ENCODE assay signal across 13 cellular contexts in the genomic region with DNA sequence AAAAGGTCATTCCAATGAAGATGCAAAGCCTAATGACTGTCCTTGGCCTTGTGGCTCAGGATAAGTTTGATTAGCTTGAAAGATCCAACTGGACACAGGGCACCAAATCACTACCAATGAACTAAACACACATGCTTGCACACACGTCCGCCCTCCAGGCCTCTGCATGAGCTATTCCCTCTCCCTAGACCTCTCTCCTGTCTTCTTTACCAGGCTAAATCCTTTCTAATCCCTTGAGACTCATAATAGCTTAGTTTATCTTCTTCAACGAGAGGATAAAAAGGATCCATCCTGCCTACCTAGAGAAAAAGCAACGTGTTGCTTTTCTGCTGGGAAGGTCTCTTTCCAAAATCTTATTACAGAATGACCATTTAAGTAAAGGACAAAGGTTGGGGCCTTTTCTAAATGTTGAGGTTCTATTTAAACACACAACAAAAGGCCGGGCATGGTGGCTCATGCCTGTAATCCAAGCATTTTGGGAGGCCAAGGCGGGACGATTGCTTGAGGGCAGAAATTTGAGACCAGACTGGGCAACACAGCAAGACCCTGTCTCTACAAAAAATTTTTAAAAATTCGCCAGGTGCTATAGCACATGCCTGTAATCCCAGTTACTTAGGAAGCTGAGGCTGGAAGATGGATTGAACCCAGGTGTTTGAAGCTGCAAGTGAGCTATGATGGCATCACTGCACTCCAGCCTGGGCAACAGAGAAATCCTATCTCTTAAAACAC. TPM values are rescaled to one million over a fixed set of nuclear protein-coding genes. Genes with fewer than 3 reads are reported as not detected.
DNase-seq lines count a peak whose midpoint lies in the region; ATAC-seq and TF ChIP-seq lines count a peak whose summit lies in the region.
"Had no signal": no experiment of that assay in that cellular context is flagged by ENCODE, and none has a peak within 500 bp of the region (broad histone marks: within the 10 kb centered on the region; RNA-seq: fewer than 3 reads in every experiment).

No MANE protein-coding gene starts in this region.

- TF ChIP-seq POLR2A in breast epithelium (IDR thresholded peaks at IDR 0.05), result no peak

- H3K9me3 ChIP-seq in H9 (ENCODE audit: control insufficient read depth, low read depth, low read length) (no peaks in the 10 kb centered on the region), breast epithelium (no peaks in the 10 kb centered on the region)

- H3K36me3 ChIP-seq in breast epithelium, result no peaks in the 10 kb centered on the region

- H3K9ac ChIP-seq in H9 (ENCODE audit: extremely low read depth, insufficient read length, low read length), result no peak overlapping the region

- H3K27me3 Mint-ChIP-seq in H9 (ENCODE audit: low read depth), result no peaks in the 10 kb centered on the region
- no peaks in the 10 kb centered on the region for H3K27me3 Mint-ChIP-seq in naive thymus-derived CD8-positive, alpha-beta T cell

- no peak overlapping the region for H4K91ac ChIP-seq in H9 (ENCODE audit: insufficient read length, low read depth, low read length)

- H3K36me3 Mint-ChIP-seq in H9 (ENCODE audit: insufficient read depth in 1 of 3, low read depth in 3 of 3), result no peaks in the 10 kb centered on the region; a peak in 1 of 7 replicates
- peaks cover 0 to 23% (median 0%) of the 10 kb centered on the region in 3 donors for H3K36me3 Mint-ChIP-seq in naive thymus-derived CD8-positive, alpha-beta T cell

- H3K9me3 Mint-ChIP-seq in H9, result no peaks in the 10 kb centered on the region
- no peaks in the 10 kb centered on the region for H3K9me3 Mint-ChIP-seq in naive thymus-derived CD8-positive, alpha-beta T cell

- no peak overlapping the region for H3K18ac ChIP-seq in H9 (ENCODE audit: insufficient read length, low read depth, low read length)

- H3K27ac ChIP-seq in H9 (ENCODE audit: insufficient read length, low read depth, low read length) (no peak overlapping the region), breast epithelium (peak overlapping the region; percentile 56 to 68)
- H3K27ac ChIP-seq: C4-2B had no signal

- H4K20me1 ChIP-seq in H9 (ENCODE audit: control insufficient read depth, insufficient read depth, insufficient read length), result no peaks in the 10 kb centered on the region

- peaks cover 2% of the 10 kb centered on the region for H3K79me1 ChIP-seq in H9 (ENCODE audit: insufficient read depth, low read depth, low read length, poor library complexity, severe bottlenecking)

- H2BK20ac ChIP-seq in H9 (ENCODE audit: low read depth, low read length, poor library complexity, severe bottlenecking), result no peak overlapping the region

- DNase-seq in H9, result no peak
- no peak for DNase-seq in breast epithelium (ENCODE audit: low spot score in 2 of 2)
- DNase-seq in naive thymus-derived CD8-positive, alpha-beta T cell, result no peak
- no peak for DNase-seq in activated CD8-positive, alpha-beta memory T cell treated with anti-CD3 and anti-CD28 coated beads for 24 hours
- DNase-seq: activated T-cell treated with anti-CD3 and anti-CD28 coated beads, Interleukin-2, amount 50 U/mL, for 48 hours; MV-4-11; NCI-H446; SHP77; stimulated activated CD4-positive, alpha-beta T cell treated with anti-CD3 and anti-CD28 coated beads, Interleukin-12 subunit alpha, Interleukin-12 subunit beta, amount 100 ng/mL, for 4 hours; stimulated activated CD8-positive, alpha-beta memory T cell treated with anti-CD3 and anti-CD28 coated beads, Interleukin-4, amount 100 ng/mL, for 48 hours had no signal

- no CpG with 5 or more reads among the region's 8 CpGs for WGBS in H9 (ENCODE audit: extremely low coverage, insufficient read length, low lambda C conversion rate)

- intact Hi-C loops in breast epithelium (cut with DNase I; ENCODE audit: low total_unique reads), result no loop called here

- no peak overlapping the region for H2AK5ac ChIP-seq in H9 (ENCODE audit: insufficient read length, low read length)

- no peak for ATAC-seq in naive thymus-derived CD8-positive, alpha-beta T cell
- no peak for ATAC-seq in HG02678 (IDR thresholded peaks at IDR 0.05; ENCODE audit: unreplicated experiment)
- no peak for ATAC-seq in GM21447 (IDR thresholded peaks at IDR 0.05; ENCODE audit: unreplicated experiment)

- H2AFZ ChIP-seq in H9 (ENCODE audit: low read length), result no peak overlapping the region

- H3K4me3 Mint-ChIP-seq in H9, result no peak overlapping the region
- H3K4me3 Mint-ChIP-seq in naive thymus-derived CD8-positive, alpha-beta T cell, result peak overlapping the region in 2 of 10 donors; percentile 29 to 63

- H3K23ac ChIP-seq in H9 (ENCODE audit: insufficient read length, low read depth, low read length), result no peak overlapping the region

- TF ChIP-seq CTCF in H9 (conservative IDR thresholded peaks at IDR 0.05) (no peak), breast epithelium (IDR thresholded peaks at IDR 0.05) (no peak)

- H3K4me1 ChIP-seq in H9 (ENCODE audit: insufficient read depth, low read length) (peaks cover 4% of the 10 kb centered on the region; the same call in 1 of the 2 replicates), breast epithelium (peaks cover 14 to 15% of the 10 kb centered on the region in 2 donors)

- H4K8ac ChIP-seq in H9 (replicated peaks; ENCODE audit: insufficient read length, low read depth, low read length), result no peak overlapping the region

- H3K4me2 ChIP-seq in H9 (ENCODE audit: insufficient read depth, insufficient read length, low read length), result no peak overlapping the region

- H2BK120ac ChIP-seq in H9 (ENCODE audit: low read depth, low read length, poor library complexity, severe bottlenecking), result no peak overlapping the region

- no peaks in the 10 kb centered on the region for H3K23me2 ChIP-seq in H9 (ENCODE audit: insufficient read length, low read depth, low read length, poor library complexity, severe bottlenecking)

- H3K27me3 ChIP-seq in H9 (ENCODE audit: insufficient read depth, low read length) (no peaks in the 10 kb centered on the region; the same call in 1 of the 2 replicates), breast epithelium (no peaks in the 10 kb centered on the region)

- POLR2A ChIA-PET in naive thymus-derived CD8-positive, alpha-beta T cell (lab: Charles Lee), result interaction anchor here (0.8 to 14.8 kb wide), 7 partner anchors 10 to 49 kb away, joined by 4 to 207 read pairs (median 6); a partner anchor contains a TSS

- no peak overlapping the region for H3K56ac ChIP-seq in H9 (ENCODE audit: insufficient read length, low read depth, low read length)

- H2BK15ac ChIP-seq in H9 (ENCODE audit: low read depth, low read length), result no peak overlapping the region

- no peak overlapping the region; the same call in 1 of the 2 replicates for H3K14ac ChIP-seq in H9 (ENCODE audit: insufficient read depth, low read length)

- H3K4me3 ChIP-seq in breast epithelium, result no peak overlapping the region

- peaks cover 35 to 37% of the 10 kb centered on the region in 2 experiments for H3K4me1 Mint-ChIP-seq in H9
- peaks cover 27 to 80% (median 76%) of the 10 kb centered on the region in 4 donors for H3K4me1 Mint-ChIP-seq in naive thymus-derived CD8-positive, alpha-beta T cell

- H3T11ph ChIP-seq in H9 (ENCODE audit: low read length), result no peak overlapping the region

- H2BK12ac ChIP-seq in H9 (ENCODE audit: insufficient read length, low read depth, low read length), result no peak overlapping the region

- H3K27ac Mint-ChIP-seq in H9, result peak overlapping the region in 2 of 3 experiments; percentile 31 to 80; a peak in 4 of 7 replicates
- H3K27ac Mint-ChIP-seq in naive thymus-derived CD8-positive, alpha-beta T cell, result peak overlapping the region in 6 of 10 donors; percentile 2 to 65 (median 50)

- peaks cover 39% of the 10 kb centered on the region; the same call in 1 of the 2 replicates for H3K79me2 ChIP-seq in H9 (ENCODE audit: insufficient read depth, low read length)

- no peak overlapping the region for H3K4ac ChIP-seq in H9 (ENCODE audit: low read depth, low read length)

- no peak overlapping the region for H4K5ac ChIP-seq in H9 (ENCODE audit: insufficient read length, low read depth, low read length)

- H2BK5ac ChIP-seq in H9 (ENCODE audit: insufficient read length, low read length), result no peak overlapping the region

RNA-seq across cellular contexts. Expression of a gene that starts 22.4 kb away (rescaled TPM):
- 88.9 and 92.8 TPM in 2 replicates for total RNA-seq in H9 (2021)
- 10 to 100 TPM; 44.8 to 74.1 (median 53.9) TPM for total RNA-seq in breast epithelium
- 10 to 100 TPM; 93.9 to 96.6 TPM for total RNA-seq in naive thymus-derived CD8-positive, alpha-beta T cell
- polyA plus RNA-seq in naive thymus-derived CD8-positive, alpha-beta T cell, result 10 to 100 TPM; 64.3 to 95.6 (median 80.4) TPM

RNA-seq across cellular contexts. Expression of a gene that starts 42.2 kb away (rescaled TPM):
- 2,950 and 3,019 TPM in 2 replicates for total RNA-seq in H9 (2021)
- total RNA-seq in breast epithelium, result 1,000 to 10,000 TPM; 3,137 to 4,833 (median 3,312) TPM
- 1,000 to 10,000 TPM; 1,511 to 1,568 TPM for total RNA-seq in naive thymus-derived CD8-positive, alpha-beta T cell
- polyA plus RNA-seq in naive thymus-derived CD8-positive, alpha-beta T cell, result 1,000 to 10,000 TPM; 1,821 to 2,320 (median 1,964) TPM

RNA-seq across cellular contexts. Expression of a gene that starts 48.6 kb away (rescaled TPM):
- total RNA-seq in H9 (2021) (2,441 and 2,702 TPM in 2 replicates), breast epithelium (under 1 TPM; under 0.01 TPM)
- 1,000 to 10,000 TPM; 4,355 to 8,006 TPM for total RNA-seq in naive thymus-derived CD8-positive, alpha-beta T cell
- 10 to 100 TPM in 1 of 3 donors, not detected in 2; 79.6 TPM for polyA plus RNA-seq in naive thymus-derived CD8-positive, alpha-beta T cell

RNA-seq across cellular contexts. Expression of a gene that starts 48.6 kb away (rescaled TPM):
- 125 and 137 TPM in 2 replicates for total RNA-seq in H9 (2021)
- total RNA-seq in breast epithelium, result 10 to 100 TPM; 50.1 to 79.6 (median 73.4) TPM
- 100 to 1,000 TPM; 132 to 133 TPM for total RNA-seq in naive thymus-derived CD8-positive, alpha-beta T cell
- polyA plus RNA-seq in naive thymus-derived CD8-positive, alpha-beta T cell, result 10 to 100 TPM; 14.9 to 28.3 (median 23.8) TPM

RNA-seq across cellular contexts. Expression of a gene that starts 49.9 kb away (rescaled TPM):
- total RNA-seq in H9 (2021), result 3,262 and 3,277 TPM in 2 replicates
- total RNA-seq in breast epithelium, result under 1 TPM in 2 of 3 donors, not detected in 1; under 0.01 TPM
- 100 to 1,000 TPM; 519 to 934 TPM for total RNA-seq in naive thymus-derived CD8-positive, alpha-beta T cell
- polyA plus RNA-seq in naive thymus-derived CD8-positive, alpha-beta T cell, result not detected

Comparison
In these comparisons a context has a peak if more than half of its experiments do, and no peak if none do; other contexts are left out.
1. RNA of a gene that starts 48.6 kb away (total RNA-seq): 4,355 to 8,006 TPM in naive thymus-derived CD8-positive, alpha-beta T cell and 2,441 to 2,702 TPM in H9; under 0.01 TPM in breast epithelium; every median in the first group is over 1,000 times any median in the second.